ENCODE assay signal across 35 cellular contexts in the genomic region with DNA sequence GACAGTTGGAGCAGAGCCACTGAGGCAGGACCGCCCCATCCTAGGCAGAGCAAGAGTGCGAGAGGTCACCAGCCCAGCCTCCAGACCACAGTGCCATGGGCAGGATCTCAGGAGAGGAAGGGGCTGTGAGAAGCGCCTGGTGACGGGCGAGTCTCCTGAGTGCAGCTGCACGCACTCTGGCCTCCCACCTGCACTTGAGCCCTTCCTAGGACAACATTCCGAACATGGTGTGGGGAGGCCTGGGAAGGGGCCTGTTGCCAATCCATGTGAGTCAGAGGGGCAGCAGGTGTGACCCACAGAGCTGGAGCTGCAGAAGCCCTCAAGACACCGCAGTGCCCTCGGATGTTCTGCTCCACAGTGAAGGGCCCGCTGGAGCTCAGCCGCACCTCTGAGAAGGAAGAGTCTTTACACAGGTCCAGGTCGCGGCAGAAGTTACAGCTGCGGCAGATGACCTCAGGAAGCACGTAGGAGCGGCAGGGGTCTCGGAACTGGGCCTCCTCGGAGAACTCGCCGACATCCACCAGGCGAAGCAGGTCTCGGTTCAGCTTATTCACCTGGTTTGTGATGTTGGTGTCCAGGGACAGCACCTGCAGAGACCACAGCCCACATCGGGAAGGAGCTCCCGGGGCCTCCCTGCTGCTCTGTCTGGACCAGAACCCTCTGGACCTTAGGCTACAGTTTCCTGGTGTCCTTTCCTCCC. TPM values are rescaled to one million over a fixed set of nuclear protein-coding genes. Genes with fewer than 3 reads are reported as not detected.
"Had no signal": no experiment of that assay in that cellular context is flagged by ENCODE, and none has a peak within 500 bp of the region (broad histone marks: within the 10 kb centered on the region; RNA-seq: fewer than 3 reads in every experiment).

No MANE protein-coding gene starts in this region.

- H3K27ac ChIP-seq: adrenal gland, breast epithelium, cardiac muscle cell, esophagus muscularis mucosa, foreskin keratinocyte, gastrocnemius medialis, heart left ventricle had no signal

- DNase-seq: activated CD4-positive, alpha-beta memory T cell treated with anti-CD3 and anti-CD28 coated beads, Interleukin-2, amount 10 ng/mL, durations not matched to agents 7 days and 5 days; activated CD4-positive, alpha-beta T cell treated with anti-CD3 and anti-CD28 coated beads for 4 hours; activated CD4-positive, alpha-beta T cell treated with anti-CD3 and anti-CD28 coated beads, Interleukin-2, amount 10 ng/mL, durations not matched to agents 7 days and 5 days; activated CD4-positive, alpha-beta T cell treated with anti-CD3 and anti-CD28 coated beads, Interleukin-2, amount 50 U/mL, for 4 hours; activated CD4-positive, CD25-positive, alpha-beta regulatory T cell; activated CD4-positive, CD25-positive, alpha-beta regulatory T cell treated with anti-CD3 and anti-CD28 coated beads, Interleukin-2, amount 50 U/mL, for 72 hours; activated CD8-positive, alpha-beta memory T cell treated with anti-CD3 and anti-CD28 coated beads, Interleukin-2, amount 50 U/mL, for 48 hours; activated effector memory CD4-positive, alpha-beta T cell treated with Interleukin-2 at 50 U/mL for 16 hours; activated gamma-delta T cell treated with Interleukin-2 at 50 U/mL for 16 hours; activated naive CD4-positive, alpha-beta T cell treated with anti-CD3 and anti-CD28 coated beads, Interleukin-2, amount 50 U/mL, for 16 hours; activated naive CD4-positive, alpha-beta T cell treated with Interleukin-2 at 50 U/mL for 16 hours; activated naive CD8-positive, alpha-beta T cell treated with anti-CD3 and anti-CD28 coated beads, Interleukin-2, amount 50 U/mL, for 24 hours; activated T-cell treated with anti-CD3 and anti-CD28 coated beads, Interleukin-2, amount 50 U/mL, for 4 hours; adrenal gland; amygdala; aorta; central memory CD4-positive, alpha-beta T cell; cortex of kidney; dermis blood vessel endothelial cell; effector CD4-positive, alpha-beta T cell; effector memory CD8-positive, alpha-beta T cell; erythroblast; foreskin keratinocyte; gastrocnemius medialis; glutamatergic neuron; heart left ventricle; T-helper 1 cell; T-helper 2 cell had no signal

- H3K9me3 ChIP-seq: adrenal gland, breast epithelium, esophagus muscularis mucosa, gastrocnemius medialis, heart left ventricle had no signal

- H3K27me3 ChIP-seq: adrenal gland, breast epithelium, cardiac muscle cell, foreskin keratinocyte, heart left ventricle had no signal

- H3K4me1 Mint-ChIP-seq: activated naive CD8-positive, alpha-beta T cell treated with anti-CD3 and anti-CD28 coated beads, Interleukin-2, amount 50 U/mL, for 24 hours had no signal

- H3K27me3 Mint-ChIP-seq: activated CD4-positive, alpha-beta memory T cell treated with anti-CD3 and anti-CD28 coated beads, Interleukin-2, amount 10 ng/mL, durations not matched to agents 7 days and 5 days; activated CD4-positive, alpha-beta T cell treated with anti-CD3 and anti-CD28 coated beads, Interleukin-2, amount 10 ng/mL, durations not matched to agents 7 days and 5 days; activated naive CD8-positive, alpha-beta T cell; activated T-helper 17 cell treated with anti-CD3 and anti-CD28 coated beads, Interleukin-2, amount 50 U/mL, for 72 hours; brain; effector memory CD8-positive, alpha-beta T cell had no signal

- H3K9me3 Mint-ChIP-seq: activated CD4-positive, alpha-beta memory T cell treated with anti-CD3 and anti-CD28 coated beads, Interleukin-2, amount 10 ng/mL, durations not matched to agents 7 days and 5 days; activated CD4-positive, alpha-beta T cell treated with anti-CD3 and anti-CD28 coated beads, Interleukin-2, amount 10 ng/mL, durations not matched to agents 7 days and 5 days; activated naive CD8-positive, alpha-beta T cell treated with anti-CD3 and anti-CD28 coated beads, Interleukin-2, amount 50 U/mL, for 24 hours; activated T-cell treated with anti-CD3 and anti-CD28 coated beads, Interleukin-2, amount 50 U/mL, for 4 hours; activated T-helper 17 cell treated with anti-CD3 and anti-CD28 coated beads, Interleukin-2, amount 50 U/mL, for 72 hours; brain; effector memory CD8-positive, alpha-beta T cell had no signal

- H3K4me3 Mint-ChIP-seq: activated CD4-positive, alpha-beta memory T cell treated with anti-CD3 and anti-CD28 coated beads, Interleukin-2, amount 10 ng/mL, durations not matched to agents 7 days and 5 days; activated CD4-positive, alpha-beta T cell treated with anti-CD3 and anti-CD28 coated beads, Interleukin-2, amount 10 ng/mL, durations not matched to agents 7 days and 5 days; activated naive CD8-positive, alpha-beta T cell; activated naive CD8-positive, alpha-beta T cell treated with anti-CD3 and anti-CD28 coated beads, Interleukin-2, amount 50 U/mL, for 24 hours; activated T-cell treated with anti-CD3 and anti-CD28 coated beads, Interleukin-2, amount 50 U/mL, for 4 hours; activated T-helper 17 cell treated with anti-CD3 and anti-CD28 coated beads, Interleukin-2, amount 50 U/mL, for 72 hours; brain; effector memory CD8-positive, alpha-beta T cell had no signal

- H3K4me3 ChIP-seq: adrenal gland, breast epithelium, cardiac muscle cell, esophagus muscularis mucosa, gastrocnemius medialis, heart left ventricle had no signal

- ATAC-seq: activated naive CD8-positive, alpha-beta T cell treated with anti-CD3 and anti-CD28 coated beads, Interleukin-2, amount 50 U/mL, for 24 hours; activated T-cell treated with anti-CD3 and anti-CD28 coated beads, Interleukin-2, amount 50 U/mL, for 4 hours; activated T-helper 17 cell treated with anti-CD3 and anti-CD28 coated beads, Interleukin-2, amount 50 U/mL, for 72 hours; effector memory CD8-positive, alpha-beta T cell; foreskin keratinocyte; gastrocnemius medialis; heart left ventricle had no signal

- H3K27ac Mint-ChIP-seq: activated CD4-positive, alpha-beta memory T cell treated with anti-CD3 and anti-CD28 coated beads, Interleukin-2, amount 10 ng/mL, durations not matched to agents 7 days and 5 days; activated CD4-positive, alpha-beta T cell treated with anti-CD3 and anti-CD28 coated beads, Interleukin-2, amount 10 ng/mL, durations not matched to agents 7 days and 5 days; activated naive CD8-positive, alpha-beta T cell; activated naive CD8-positive, alpha-beta T cell treated with anti-CD3 and anti-CD28 coated beads, Interleukin-2, amount 50 U/mL, for 24 hours; activated T-helper 17 cell treated with anti-CD3 and anti-CD28 coated beads, Interleukin-2, amount 50 U/mL, for 72 hours had no signal

- H3K4me1 ChIP-seq: foreskin keratinocyte had no signal

RNA-seq across cellular contexts. Expression of a gene that starts 7.3 kb away (rescaled TPM):
- total RNA-seq: activated CD4-positive, alpha-beta memory T cell treated with anti-CD3 and anti-CD28 coated beads, Interleukin-2, amount 10 ng/mL, durations not matched to agents 7 days and 5 days; activated CD4-positive, alpha-beta T cell treated with anti-CD3 and anti-CD28 coated beads, Interleukin-2, amount 10 ng/mL, durations not matched to agents 7 days and 5 days; activated T-cell treated with anti-CD3 and anti-CD28 coated beads, Interleukin-2, amount 50 U/mL, for 4 hours; activated T-helper 17 cell treated with anti-CD3 and anti-CD28 coated beads, Interleukin-2, amount 50 U/mL, for 72 hours; cardiac muscle cell; cerebellum; foreskin keratinocyte; gastrocnemius medialis; heart left ventricle had no signal

RNA-seq across cellular contexts. Expression of a gene that starts 15.5 kb away (rescaled TPM):
- total RNA-seq: activated CD4-positive, alpha-beta memory T cell treated with anti-CD3 and anti-CD28 coated beads, Interleukin-2, amount 10 ng/mL, durations not matched to agents 7 days and 5 days; activated CD4-positive, alpha-beta T cell treated with anti-CD3 and anti-CD28 coated beads, Interleukin-2, amount 10 ng/mL, durations not matched to agents 7 days and 5 days; activated T-cell treated with anti-CD3 and anti-CD28 coated beads, Interleukin-2, amount 50 U/mL, for 4 hours; activated T-helper 17 cell treated with anti-CD3 and anti-CD28 coated beads, Interleukin-2, amount 50 U/mL, for 72 hours; cardiac muscle cell; cerebellum; esophagus muscularis mucosa; foreskin keratinocyte; heart left ventricle had no signal
